In genomic region chr10:118664321-118664720, GRCh38 we compare ENCODE assay signal across 24 cellular contexts.
"Had no signal": no experiment of that assay in that cellular context is flagged by ENCODE, and none has a peak within 500 bp of the region (broad histone marks: within the 10 kb centered on the region; RNA-seq: fewer than 3 reads in every experiment).

No MANE protein-coding gene starts in this region.

- H3K27me3 ChIP-seq: hepatocyte, right lobe of liver, stomach, thyroid gland had no signal

- H3K9ac ChIP-seq: parathyroid adenoma had no signal

- DNase-seq: dermis blood vessel endothelial cell; effector memory CD4-positive, alpha-beta T cell; foreskin keratinocyte; heart left ventricle; left cardiac atrium; left lung; mesenchymal stem cell; midbrain; naive thymus-derived CD8-positive, alpha-beta T cell; right lobe of liver; small intestine; stimulated activated CD4-positive, alpha-beta T cell treated with anti-CD3 and anti-CD28 coated beads, Interleukin-15, amount 100 ng/mL, for 24 hours; stimulated activated CD4-positive, alpha-beta T cell treated with anti-CD3 and anti-CD28 coated beads, Interleukin-2, amount 100 ng/mL, for 48 hours; stimulated activated naive B cell treated with anti-CD40 and anti-IgM and Interleukin-4, amounts not matched to agents 10 μg/mL and 1 μg/mL and 100 μg/mL, for 72 hours; stomach; thyroid gland; trophoblast cell had no signal

- H3K9me3 ChIP-seq: right lobe of liver, thyroid gland had no signal

- ATAC-seq: foreskin keratinocyte; gastroesophageal sphincter; heart left ventricle; left cardiac atrium; left lung; naive thymus-derived CD8-positive, alpha-beta T cell; right lobe of liver; stimulated activated naive B cell treated with anti-CD40 and anti-IgM and Interleukin-4, amounts not matched to agents 10 μg/mL and 1 μg/mL and 100 μg/mL, for 72 hours had no signal

- H3K4me1 ChIP-seq: foreskin keratinocyte, right lobe of liver had no signal

- H3K4me2 ChIP-seq: hepatocyte had no signal

- H3K79me2 ChIP-seq: hepatocyte, parathyroid adenoma had no signal

- H3K4me3 ChIP-seq: coronary artery, esophagus muscularis mucosa, gastroesophageal sphincter, heart left ventricle, hepatocyte, left lung, right lobe of liver, stomach, thyroid gland had no signal

- H3K27ac Mint-ChIP-seq: progenitor cell of endocrine pancreas; stimulated activated naive B cell treated with anti-CD40 and anti-IgM and Interleukin-4, amounts not matched to agents 10 μg/mL and 1 μg/mL and 100 μg/mL, for 72 hours had no signal

- H3K4me3 Mint-ChIP-seq: neural crest cell; stimulated activated naive B cell treated with anti-CD40 and anti-IgM and Interleukin-4, amounts not matched to agents 10 μg/mL and 1 μg/mL and 100 μg/mL, for 72 hours had no signal

- H3K36me3 ChIP-seq: esophagus muscularis mucosa, gastroesophageal sphincter, heart left ventricle, left lung, right lobe of liver, stomach, thyroid gland had no signal

- H3K27ac ChIP-seq: coronary artery, esophagus muscularis mucosa, foreskin keratinocyte, gastroesophageal sphincter, heart left ventricle, hepatocyte, left lung, parathyroid adenoma, right lobe of liver, stomach, thyroid gland had no signal

- H2AFZ ChIP-seq: hepatocyte, parathyroid adenoma had no signal
